In genomic region chr3:16550305-16550675, GRCh38 we compare ENCODE assay signal across 9 cellular contexts. TPM values are rescaled to one million over a fixed set of nuclear protein-coding genes. Genes with fewer than 3 reads are reported as not detected.
A peak's percentile ranks its signal among the peaks of the same experiment; 100 is the strongest.
DNase-seq lines count a peak whose midpoint lies in the region; ATAC-seq, FAIRE-seq and TF ChIP-seq lines count a peak whose summit lies in the region.
"Had no signal": no experiment of that assay in that cellular context is flagged by ENCODE, and none has a peak within 500 bp of the region (broad histone marks: within the 10 kb centered on the region; RNA-seq: fewer than 3 reads in every experiment).

No MANE protein-coding gene starts in this region.

- peak overlapping the region; percentile 25 for H3K9ac ChIP-seq in HUES64 (ENCODE audit: low read depth, low read length)
- peak overlapping the region in 1 of 4 experiments; percentile 52; a peak in 1 of 7 replicates for H3K9ac ChIP-seq in H1 (replicated peaks in 1 of 4; ENCODE audit: extremely low read depth in 1 of 4, low read depth in 3 of 4, low read length in 3 of 4)
- no peak overlapping the region for H3K9ac ChIP-seq in parathyroid adenoma

- no peak overlapping the region for H2BK20ac ChIP-seq in H1 (ENCODE audit: low read length)

- no peaks in the 10 kb centered on the region for H3K79me2 ChIP-seq in H1 (ENCODE audit: control insufficient read depth in 1 of 2, insufficient read depth in 2 of 2, low read length in 2 of 2)
- no peaks in the 10 kb centered on the region for H3K79me2 ChIP-seq in parathyroid adenoma

- no peak overlapping the region for H2BK5ac ChIP-seq in H1 (ENCODE audit: low read depth, low read length)

- H4K91ac ChIP-seq in H1 (replicated peaks; ENCODE audit: insufficient read length, low read length): no peak overlapping the region

- H3K27ac ChIP-seq in HUES64 (ENCODE audit: low read depth, low read length): no peak overlapping the region
- H3K27ac ChIP-seq in H1 (ENCODE audit: low read depth, low read length): no peak overlapping the region
- no peak overlapping the region for H3K27ac ChIP-seq in parathyroid adenoma
- H3K27ac ChIP-seq in effector memory CD4-positive, alpha-beta T cell (ENCODE audit: insufficient read depth, low read length, poor library complexity, severe bottlenecking): no peak overlapping the region

- H3K9me3 ChIP-seq in HUES64 (ENCODE audit: insufficient read depth, low read depth, low read length) (no peaks in the 10 kb centered on the region), H1 (ENCODE audit: insufficient read depth in 2 of 2, low read depth in 1 of 2, low read length in 1 of 2) (no peaks in the 10 kb centered on the region), parathyroid adenoma (ENCODE audit: control insufficient read depth, low read length) (no peaks in the 10 kb centered on the region)
- no peaks in the 10 kb centered on the region for H3K9me3 ChIP-seq in effector memory CD4-positive, alpha-beta T cell (ENCODE audit: control insufficient read depth, low read length)

- POLR2A ChIA-PET in H1 (lab: Charles Lee; ENCODE audit: partially characterized antibody): interaction anchor here (0.6 to 1.8 kb wide), 11 partner anchors 9 to 286 kb away, joined by 3 to 8 read pairs (median 3); partner anchors contain the start of genes DPH3 and OXNAD1

- peak overlapping the region; percentile 10 to 55; a peak in 3 of 4 replicates for H3K4me2 ChIP-seq in H1 (ENCODE audit: insufficient read depth in 1 of 2, low read depth in 2 of 2, low read length in 2 of 2)
- H3K4me2 ChIP-seq in parathyroid adenoma (ENCODE audit: low read length): peak overlapping the region; percentile 42

- WGBS in HUES64: 48% methylated on average over 4 of the region's 4 CpGs
- 34% methylated on average over 4 of the region's 4 CpGs; no CpG with 5 or more reads in 1 of the 2 experiments for WGBS in H1 (ENCODE audit: extremely low coverage in 1 of 2, insufficient coverage in 1 of 2, insufficient read length in 1 of 2, insufficient replicate concordance in 2 of 2, low coverage in 1 of 2, low lambda C conversion rate in 2 of 2, missing lambda C conversion rate in 1 of 2), 2 experiments

- no peak overlapping the region for H2BK12ac ChIP-seq in H1 (ENCODE audit: low read depth, low read length)

- no peak for TF ChIP-seq CTCF in H1 (IDR thresholded peaks at IDR 0.05; ENCODE audit: control extremely low read depth in 1 of 3, insufficient read depth in 1 of 3, low read depth in 1 of 3, low read length in 3 of 3)
- TF ChIP-seq CTCF in parathyroid adenoma (IDR thresholded peaks at IDR 0.05): no peak

- no peak overlapping the region for H2BK120ac ChIP-seq in H1 (replicated peaks; ENCODE audit: low read depth, low read length)

- no peak for TF ChIP-seq RAD21 in H1 (IDR thresholded peaks at IDR 0.05 in 1 of 2, conservative IDR thresholded peaks at IDR 0.05 in 1 of 2; ENCODE audit: low read depth in 2 of 2, low read length in 2 of 2)

- no peak overlapping the region for H3K14ac ChIP-seq in H1 (ENCODE audit: insufficient read length)

- H2AFZ ChIP-seq in H1 (ENCODE audit: low read length): peak overlapping the region; percentile 94
- H2AFZ ChIP-seq in parathyroid adenoma: peak overlapping the region; percentile 35

- no peaks in the 10 kb centered on the region for H3K36me3 ChIP-seq in HUES64 (ENCODE audit: insufficient read depth, low read length)
- peaks cover 0 to 2% (median under 1%) of the 10 kb centered on the region in 4 experiments; a peak in 2 of 8 replicates for H3K36me3 ChIP-seq in H1 (ENCODE audit: control insufficient read depth in 2 of 4, insufficient read depth in 4 of 4, low read length in 3 of 4)
- no peaks in the 10 kb centered on the region for H3K36me3 ChIP-seq in parathyroid adenoma (ENCODE audit: control insufficient read depth, insufficient read depth, low read length)
- H3K36me3 ChIP-seq in effector memory CD4-positive, alpha-beta T cell (ENCODE audit: control insufficient read depth, insufficient read depth, low read length): no peaks in the 10 kb centered on the region

- H3K27me3 ChIP-seq in HUES64 (ENCODE audit: insufficient read depth, low read length) (no peaks in the 10 kb centered on the region), H1 (replicated peaks in 1 of 4; ENCODE audit: control insufficient read depth in 3 of 4, extremely low read depth in 1 of 4, insufficient read depth in 3 of 4, low read length in 3 of 4) (no peaks in the 10 kb centered on the region), parathyroid adenoma (ENCODE audit: control insufficient read depth, insufficient read depth, low read length) (no peaks in the 10 kb centered on the region)
- no peaks in the 10 kb centered on the region for H3K27me3 ChIP-seq in effector memory CD4-positive, alpha-beta T cell (replicated peaks; ENCODE audit: control insufficient read depth, insufficient read depth, low read length, poor library complexity, severe bottlenecking)

- DNase-seq in H1 (ENCODE audit: low read depth in 1 of 2, low spot score in 2 of 2): peak in 1 of 2 experiments; percentile 57
- no peak for DNase-seq in effector memory CD4-positive, alpha-beta T cell
- DNase-seq in NCI-H1694 (lab: John Stamatoyannopoulos, UW): no peak
- no peak for DNase-seq in MV-4-11 (lab: John Stamatoyannopoulos, UW)
- no peak for DNase-seq in NAMALWA (ENCODE audit: low spot score)

- H2BK15ac ChIP-seq in H1 (ENCODE audit: low read length): no peak overlapping the region

- H4K20me1 ChIP-seq in H1 (replicated peaks in 1 of 2; ENCODE audit: control insufficient read depth in 1 of 2, insufficient read depth in 2 of 2, low read length in 2 of 2): no peaks in the 10 kb centered on the region

- H3K4me1 ChIP-seq in HUES64 (ENCODE audit: insufficient read depth, low read length) (peaks cover 6% of the 10 kb centered on the region), H1 (replicated peaks in 1 of 4; ENCODE audit: control insufficient read depth in 3 of 4, insufficient read depth in 4 of 4, low read length in 3 of 4) (peaks cover 0 to 4% (median 2%) of the 10 kb centered on the region in 4 experiments; a peak in 4 of 7 replicates), parathyroid adenoma (peaks cover 5% of the 10 kb centered on the region)
- H3K4me1 ChIP-seq in effector memory CD4-positive, alpha-beta T cell (ENCODE audit: control insufficient read depth, insufficient read depth, low read length, poor library complexity, severe bottlenecking): no peaks in the 10 kb centered on the region

- no peak overlapping the region for H2AK5ac ChIP-seq in H1 (ENCODE audit: low read depth, low read length)

- H3K4me3 ChIP-seq in HUES64 (ENCODE audit: low read length) (0 out of 2 replicates have a peak overlapping the region, but pooled peaks have one; percentile 18), H1 (ENCODE audit: extremely low read depth in 1 of 4, insufficient read depth in 2 of 4, low read depth in 3 of 4, low read length in 4 of 4) (peak overlapping the region in 1 of 4 experiments; percentile 27; a peak in 2 of 8 replicates), parathyroid adenoma (ENCODE audit: low read depth, low read length) (no peak overlapping the region)
- H3K4me3 ChIP-seq in effector memory CD4-positive, alpha-beta T cell (ENCODE audit: insufficient read depth, low read depth, low read length, poor library complexity, severe bottlenecking): no peak overlapping the region

- peak overlapping the region; percentile 47; the same call in 1 of the 2 replicates for H4K8ac ChIP-seq in H1 (ENCODE audit: extremely low read depth, insufficient read depth, low read length)

- H3K18ac ChIP-seq in H1 (ENCODE audit: extremely low read depth, low read length): 0 out of 2 replicates have a peak overlapping the region, but pooled peaks have one; percentile 1

- no peak overlapping the region for H3K56ac ChIP-seq in H1 (replicated peaks; ENCODE audit: insufficient read length, low read depth, low read length)

- FAIRE-seq in H1 (lab: Jason Lieb, UNC): no peak
- FAIRE-seq: colon had no signal

- CTCF ChIA-PET in H1 (lab: Charles Lee; ENCODE audit: partially characterized antibody): interaction anchor here (0.6 to 3.6 kb wide), 36 partner anchors 9 to 821 kb away, joined by 3 to 30 read pairs (median 4); no protein-coding TSS in a partner anchor

- H4K5ac ChIP-seq in H1 (ENCODE audit: insufficient read length, low read depth, low read length): no peak overlapping the region

- peak; percentile 15 for ATAC-seq in GM21390 (IDR thresholded peaks at IDR 0.05; ENCODE audit: unreplicated experiment)

- no peak for TF ChIP-seq EP300 in H1 (IDR thresholded peaks at IDR 0.05; ENCODE audit: borderline replicate concordance in 1 of 2, low read depth in 2 of 2, low read length in 2 of 2)

- H3K79me1 ChIP-seq in H1 (ENCODE audit: low read depth, low read length): no peaks in the 10 kb centered on the region

- H3K23ac ChIP-seq in H1 (ENCODE audit: insufficient read length): no peak overlapping the region

- no peak overlapping the region for H3K4ac ChIP-seq in H1 (replicated peaks; ENCODE audit: insufficient read length, low read depth, low read length)

- TF ChIP-seq POLR2A in H1 (IDR thresholded peaks at IDR 0.05; ENCODE audit: control extremely low read depth in 1 of 2, low read depth in 2 of 2, low read length in 2 of 2): no peak

- H3K23me2 ChIP-seq in H1 (ENCODE audit: low read depth, low read length): no peaks in the 10 kb centered on the region

TF ChIP-seq in H1, 55 proteins besides CTCF, POLR2A, EP300 and RAD21 (continues in another document):
- TF ChIP-seq POLR2AphosphoS5 (IDR thresholded peaks at IDR 0.05; ENCODE audit: low read depth, low read length) (no peak), KDM5A (IDR thresholded peaks at IDR 0.05; ENCODE audit: low read length) (no peak)

RNA-seq across cellular contexts. Expression of gene RFTN1, which starts 36.8 kb away (rescaled TPM):
- polyA plus RNA-seq in HUES64 (2013, experiment 1 of 2): 1.8 TPM
- polyA plus RNA-seq in HUES64 (2013, experiment 2 of 2): 3.2 TPM
- 4.9 and 6.7 TPM in 2 replicates for total RNA-seq in H1 (2021; fragmentation: NEBNext Ultra II Directional; extraction: Animal tissue kit (Norgen Biotek cat#: 25700))
- 4.6 and 7.5 TPM in 2 replicates for polyA plus RNA-seq in H1 (2011; rRNA removed)
- polyA plus RNA-seq in H1 (2011; cell fraction: cytosol; rRNA removed): 5.5 TPM
- 6.8 TPM for polyA plus RNA-seq in H1 (2011; cell fraction: nucleus; rRNA removed)
- 3.2 to 4.3 TPM (median 4.0 TPM) in 4 replicates for polyA plus RNA-seq in H1 (2012, experiment 1 of 2)
- polyA plus RNA-seq in H1 (2012, experiment 2 of 2): 2.0 TPM
- 5.8 TPM for polyA plus RNA-seq in H1 (2013, experiment 1 of 2)
- 4.9 TPM for polyA plus RNA-seq in H1 (2013, experiment 2 of 2)
- 4.3 and 4.7 TPM in 2 replicates for polyA minus RNA-seq in H1 (2011; rRNA and poly(A)+ RNA removed)
- 3.1 TPM for polyA minus RNA-seq in H1 (2011; cell fraction: cytosol; rRNA and poly(A)+ RNA removed)
- 5.8 TPM for polyA minus RNA-seq in H1 (2011; cell fraction: nucleus; rRNA and poly(A)+ RNA removed)

RNA-seq across cellular contexts. Expression of gene DAZL, which starts 54.9 kb away (rescaled TPM):
- 7.2 TPM for polyA plus RNA-seq in HUES64 (2013, experiment 1 of 2)
- 6.5 TPM for polyA plus RNA-seq in HUES64 (2013, experiment 2 of 2)
- 2.3 and 3.4 TPM in 2 replicates for total RNA-seq in H1 (2021; fragmentation: NEBNext Ultra II Directional; extraction: Animal tissue kit (Norgen Biotek cat#: 25700))
- 1.7 and 5.9 TPM in 2 replicates for polyA plus RNA-seq in H1 (2011; rRNA removed)
- polyA plus RNA-seq in H1 (2011; cell fraction: cytosol; rRNA removed): 3.1 TPM
- 3.0 TPM for polyA plus RNA-seq in H1 (2011; cell fraction: nucleus; rRNA removed)
- polyA plus RNA-seq in H1 (2012, experiment 1 of 2): 3.9 to 8.2 TPM (median 5.4 TPM) in 4 replicates
- polyA plus RNA-seq in H1 (2012, experiment 2 of 2): 0.31 TPM
- polyA plus RNA-seq in H1 (2013, experiment 1 of 2): 1.2 TPM
- polyA plus RNA-seq in H1 (2013, experiment 2 of 2): 1.6 TPM
- 5.1 and 9.7 TPM in 2 replicates for polyA minus RNA-seq in H1 (2011; rRNA and poly(A)+ RNA removed)
- polyA minus RNA-seq in H1 (2011; cell fraction: cytosol; rRNA and poly(A)+ RNA removed): 3.3 TPM
- 6.1 TPM for polyA minus RNA-seq in H1 (2011; cell fraction: nucleus; rRNA and poly(A)+ RNA removed)
